1 cellular context compared by ENCODE assay signal in genomic region chr6:112153926-112154621, GRCh38.
TF ChIP-seq lines count a peak whose summit lies in the region.

No MANE protein-coding gene starts in this region.

TF ChIP-seq in GM23338, 12 proteins besides CTCF, POLR2A, EP300 and RAD21 (continued from another document):
- TF ChIP-seq ZNF462 (CRISPR knock-in tag; IDR thresholded peaks at IDR 0.05) = no peak
- no peak for TF ChIP-seq JUNB (IDR thresholded peaks at IDR 0.05; ENCODE audit: unreplicated experiment)
- TF ChIP-seq STAT1 (IDR thresholded peaks at IDR 0.05; ENCODE audit: unreplicated experiment) = no peak
- TF ChIP-seq CREB1 (CRISPR knock-in tag; IDR thresholded peaks at IDR 0.05; ENCODE audit: low read depth) = no peak
- TF ChIP-seq POLR2AphosphoS5 (IDR thresholded peaks at IDR 0.05; ENCODE audit: low read depth) = no peak
TF ChIP-seq in GM23338: peak in this region for 0.
